In genomic region chr2:218827701-218828476, GRCh38 we compare ENCODE assay signal across 2 cellular contexts.
TF ChIP-seq lines count a peak whose summit lies in the region.

No MANE protein-coding gene starts in this region.

TF ChIP-seq in SK-N-SH, 30 proteins besides CTCF, POLR2A, EP300 and RAD21 (continued from another document):
- TF ChIP-seq REST (IDR thresholded peaks at IDR 0.05; ENCODE audit: low read depth, low read length) (no peak), ELF1 (IDR thresholded peaks at IDR 0.05) (no peak), FOXJ3 (CRISPR knock-in tag; IDR thresholded peaks at IDR 0.05) (no peak)
- TF ChIP-seq, protein P1, sequence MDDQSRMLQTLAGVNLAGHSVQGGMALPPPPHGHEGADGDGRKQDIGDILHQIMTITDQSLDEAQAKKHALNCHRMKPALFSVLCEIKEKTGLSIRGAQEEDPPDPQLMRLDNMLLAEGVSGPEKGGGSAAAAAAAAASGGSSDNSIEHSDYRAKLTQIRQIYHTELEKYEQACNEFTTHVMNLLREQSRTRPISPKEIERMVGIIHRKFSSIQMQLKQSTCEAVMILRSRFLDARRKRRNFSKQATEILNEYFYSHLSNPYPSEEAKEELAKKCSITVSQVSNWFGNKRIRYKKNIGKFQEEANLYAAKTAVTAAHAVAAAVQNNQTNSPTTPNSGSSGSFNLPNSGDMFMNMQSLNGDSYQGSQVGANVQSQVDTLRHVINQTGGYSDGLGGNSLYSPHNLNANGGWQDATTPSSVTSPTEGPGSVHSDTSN (IDR thresholded peaks at IDR 0.05) = no peak

TF ChIP-seq in SK-N-SH treated with all-trans-retinoic acid at 6 μM for 48 hours, 23 proteins besides CTCF, POLR2A, EP300 and RAD21 (continued from another document):
- TF ChIP-seq, protein P2, sequence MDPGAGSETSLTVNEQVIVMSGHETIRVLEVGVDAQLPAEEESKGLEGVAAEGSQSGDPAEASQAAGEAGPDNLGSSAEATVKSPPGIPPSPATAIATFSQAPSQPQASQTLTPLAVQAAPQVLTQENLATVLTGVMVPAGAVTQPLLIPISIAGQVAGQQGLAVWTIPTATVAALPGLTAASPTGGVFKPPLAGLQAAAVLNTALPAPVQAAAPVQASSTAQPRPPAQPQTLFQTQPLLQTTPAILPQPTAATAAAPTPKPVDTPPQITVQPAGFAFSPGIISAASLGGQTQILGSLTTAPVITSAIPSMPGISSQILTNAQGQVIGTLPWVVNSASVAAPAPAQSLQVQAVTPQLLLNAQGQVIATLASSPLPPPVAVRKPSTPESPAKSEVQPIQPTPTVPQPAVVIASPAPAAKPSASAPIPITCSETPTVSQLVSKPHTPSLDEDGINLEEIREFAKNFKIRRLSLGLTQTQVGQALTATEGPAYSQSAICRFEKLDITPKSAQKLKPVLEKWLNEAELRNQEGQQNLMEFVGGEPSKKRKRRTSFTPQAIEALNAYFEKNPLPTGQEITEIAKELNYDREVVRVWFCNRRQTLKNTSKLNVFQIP (CRISPR knock-in tag; IDR thresholded peaks at IDR 0.05; ENCODE audit: borderline replicate concordance, low read depth) = no peak
- TF ChIP-seq ISL1 (CRISPR knock-in tag; IDR thresholded peaks at IDR 0.05) (no peak), OSR1 (CRISPR knock-in tag; IDR thresholded peaks at IDR 0.05) (no peak), ZFP3 (CRISPR knock-in tag; IDR thresholded peaks at IDR 0.05) (no peak), PPARA (CRISPR knock-in tag; IDR thresholded peaks at IDR 0.05; ENCODE audit: borderline replicate concordance) (no peak), RARB (CRISPR knock-in tag; IDR thresholded peaks at IDR 0.05) (no peak), TOX (CRISPR knock-in tag; IDR thresholded peaks at IDR 0.05; ENCODE audit: borderline replicate concordance) (no peak), ARNTL (CRISPR knock-in tag; IDR thresholded peaks at IDR 0.05; ENCODE audit: borderline replicate concordance, low read depth) (no peak)
